16 cellular contexts compared by ENCODE assay signal in the genomic region with DNA sequence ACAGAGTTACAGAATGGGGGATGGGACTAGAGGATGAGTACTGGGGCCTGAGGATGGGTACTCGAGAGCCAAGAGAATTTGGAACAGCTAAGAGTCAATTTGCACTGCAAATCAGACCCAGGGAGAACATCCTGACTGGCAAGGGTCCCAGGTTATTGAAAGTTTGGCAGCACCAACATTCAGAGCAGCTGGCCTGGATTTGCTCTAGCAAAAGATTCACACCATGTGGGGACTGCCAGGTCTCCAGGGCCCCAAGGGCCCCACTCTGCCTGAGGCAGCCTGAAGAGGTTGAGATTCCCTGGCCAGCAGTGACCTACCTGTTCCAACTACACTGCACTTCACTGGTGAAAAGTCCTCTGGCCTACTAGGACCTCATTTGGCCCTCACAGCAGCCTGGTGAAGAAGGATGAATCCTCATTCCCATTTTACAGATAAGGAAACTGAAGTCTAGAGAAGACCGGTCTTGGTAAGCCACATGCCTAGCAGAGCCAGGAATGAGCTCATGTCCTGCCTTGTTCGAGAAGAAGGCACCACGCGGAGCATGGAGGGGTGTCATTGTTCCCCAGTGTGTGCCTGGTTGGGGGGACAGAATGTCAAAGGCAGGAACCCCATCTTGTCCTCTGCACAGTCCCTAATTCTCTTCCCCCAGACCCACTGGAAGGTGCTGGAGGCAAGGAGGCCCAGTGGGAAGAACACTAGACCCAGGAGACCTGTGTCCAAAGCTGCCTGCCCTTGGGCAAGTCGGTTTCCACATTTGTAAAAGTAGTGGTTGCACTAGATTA.
DNase-seq lines count a peak whose midpoint lies in the region; ATAC-seq and TF ChIP-seq lines count a peak whose summit lies in the region.
"Had no signal": no experiment of that assay in that cellular context is flagged by ENCODE, and none has a peak within 500 bp of the region (broad histone marks: within the 10 kb centered on the region; RNA-seq: fewer than 3 reads in every experiment).

No MANE protein-coding gene starts in this region.

- no peak for TF ChIP-seq CTCF in right atrium auricular region (IDR thresholded peaks at IDR 0.05)
- TF ChIP-seq CTCF in glutamatergic neuron (IDR thresholded peaks at IDR 0.05; ENCODE audit: partially characterized antibody, unreplicated experiment), result no peak
- no peak for TF ChIP-seq CTCF in WTC11 (IDR thresholded peaks at IDR 0.05)

- H3K36me3 ChIP-seq in right atrium auricular region, result peaks cover 3% of the 10 kb centered on the region
- H3K36me3 ChIP-seq: BLaER1 treated with 17β-estradiol and CSF1 and Interleukin-3, amounts not matched to agents 10 nM and 100 nM had no signal

- H3K27ac Mint-ChIP-seq in stimulated activated effector memory CD8-positive, alpha-beta T cell treated with anti-CD3 and anti-CD28 coated beads, Interleukin-12 subunit alpha, Interleukin-12 subunit beta, amount 100 ng/mL, for 72 hours, result no peak overlapping the region
- H3K27ac Mint-ChIP-seq in glutamatergic neuron (ENCODE audit: unreplicated experiment), result no peak overlapping the region
- H3K27ac Mint-ChIP-seq in WTC11, result no peak overlapping the region

- no peak overlapping the region for H3K4me3 ChIP-seq in right atrium auricular region
- H3K4me3 ChIP-seq: BLaER1 treated with 17β-estradiol and CSF1 and Interleukin-3, amounts not matched to agents 10 nM and 100 nM; K562 had no signal

- ATAC-seq in stimulated activated effector memory CD8-positive, alpha-beta T cell treated with anti-CD3 and anti-CD28 coated beads, Interleukin-12 subunit alpha, Interleukin-12 subunit beta, amount 100 ng/mL, for 72 hours, result peak; percentile 19
- no peak for ATAC-seq in HG02678 (IDR thresholded peaks at IDR 0.05; ENCODE audit: unreplicated experiment)
- no peak for ATAC-seq in WTC11
- ATAC-seq: K562 had no signal

- peak overlapping the region; percentile 67 for H3K27ac ChIP-seq in cingulate gyrus (ENCODE audit: low read depth, low read length)
- no peak overlapping the region for H3K27ac ChIP-seq in right atrium auricular region

- H3K9me3 ChIP-seq in right atrium auricular region, result no peaks in the 10 kb centered on the region

- DNase-seq in NCI-H1694 (lab: John Stamatoyannopoulos, UW), result peak; percentile 75
- DNase-seq in right atrium auricular region (ENCODE audit: low spot score), result peak; percentile 49
- peak in 1 of 2 donors; percentile 42 for DNase-seq in stimulated activated effector memory CD8-positive, alpha-beta T cell treated with anti-CD3 and anti-CD28 coated beads, Interleukin-12 subunit alpha, Interleukin-12 subunit beta, amount 100 ng/mL, for 72 hours (ENCODE audit: low spot score in 2 of 2)
- DNase-seq in activated CD4-positive, alpha-beta T cell treated with anti-CD3 and anti-CD28 coated beads for 48 hours, result no peak
- DNase-seq in glutamatergic neuron, result no peak
- no peak for DNase-seq in WTC11 (ENCODE audit: low spot score)
- DNase-seq: activated CD4-positive, alpha-beta T cell treated with anti-CD3 and anti-CD28 coated beads, Interleukin-2, amount 50 U/mL, for 4 hours; effector CD8-positive, alpha-beta T cell; GOT3; NCI-H1048; SW 1271; trophoblast cell had no signal

- H3K27me3 Mint-ChIP-seq in glutamatergic neuron (ENCODE audit: unreplicated experiment) (peaks cover 5% of the 10 kb centered on the region), WTC11 (ENCODE audit: low read depth) (no peaks in the 10 kb centered on the region; the same call in 1 of the 2 replicates)

- H3K4me1 Mint-ChIP-seq in stimulated activated effector memory CD8-positive, alpha-beta T cell treated with anti-CD3 and anti-CD28 coated beads, Interleukin-12 subunit alpha, Interleukin-12 subunit beta, amount 100 ng/mL, for 72 hours, result no peaks in the 10 kb centered on the region
- H3K4me1 Mint-ChIP-seq in glutamatergic neuron (ENCODE audit: low read depth, unreplicated experiment) (no peaks in the 10 kb centered on the region), WTC11 (peaks cover 6% of the 10 kb centered on the region)

- H3K4me1 ChIP-seq in right atrium auricular region, result peaks cover 0 to 15% of the 10 kb centered on the region in 2 donors

- H3K27me3 ChIP-seq in right atrium auricular region, result no peaks in the 10 kb centered on the region
- H3K27me3 ChIP-seq: BLaER1 treated with 17β-estradiol and CSF1 and Interleukin-3, amounts not matched to agents 10 nM and 100 nM had no signal

- H3K36me3 Mint-ChIP-seq in stimulated activated effector memory CD8-positive, alpha-beta T cell treated with anti-CD3 and anti-CD28 coated beads, Interleukin-12 subunit alpha, Interleukin-12 subunit beta, amount 100 ng/mL, for 72 hours, result no peaks in the 10 kb centered on the region
- no peaks in the 10 kb centered on the region for H3K36me3 Mint-ChIP-seq in glutamatergic neuron (ENCODE audit: unreplicated experiment)
- no peaks in the 10 kb centered on the region for H3K36me3 Mint-ChIP-seq in WTC11

- POLR2A ChIA-PET in WTC11 (lab: Charles Lee), result no interaction called here

- CTCF ChIA-PET in WTC11 (lab: Charles Lee), result interaction anchor here (1.3 to 1.5 kb wide), 2 partner anchors 12 kb away, joined by 3 to 4 read pairs; no protein-coding TSS in a partner anchor

- no peaks in the 10 kb centered on the region for H3K9me3 Mint-ChIP-seq in stimulated activated effector memory CD8-positive, alpha-beta T cell treated with anti-CD3 and anti-CD28 coated beads, Interleukin-12 subunit alpha, Interleukin-12 subunit beta, amount 100 ng/mL, for 72 hours
- H3K9me3 Mint-ChIP-seq in glutamatergic neuron (ENCODE audit: unreplicated experiment) (peaks cover 4% of the 10 kb centered on the region), WTC11 (peaks cover 15% of the 10 kb centered on the region)

- H3K4me3 Mint-ChIP-seq in stimulated activated effector memory CD8-positive, alpha-beta T cell treated with anti-CD3 and anti-CD28 coated beads, Interleukin-12 subunit alpha, Interleukin-12 subunit beta, amount 100 ng/mL, for 72 hours, result no peak overlapping the region
- H3K4me3 Mint-ChIP-seq in glutamatergic neuron (ENCODE audit: unreplicated experiment), result no peak overlapping the region
- no peak overlapping the region for H3K4me3 Mint-ChIP-seq in WTC11

TF ChIP-seq in WTC11, 78 proteins besides CTCF, POLR2A, EP300 and RAD21:
- TF ChIP-seq GRHL2 (CRISPR knock-in tag; IDR thresholded peaks at IDR 0.05; ENCODE audit: insufficient replicate concordance, severe bottlenecking) (no peak), CREB1 (CRISPR knock-in tag; IDR thresholded peaks at IDR 0.05) (no peak), ZNF263 (CRISPR knock-in tag; IDR thresholded peaks at IDR 0.05; ENCODE audit: low read depth) (no peak)
- TF ChIP-seq, protein P1, sequence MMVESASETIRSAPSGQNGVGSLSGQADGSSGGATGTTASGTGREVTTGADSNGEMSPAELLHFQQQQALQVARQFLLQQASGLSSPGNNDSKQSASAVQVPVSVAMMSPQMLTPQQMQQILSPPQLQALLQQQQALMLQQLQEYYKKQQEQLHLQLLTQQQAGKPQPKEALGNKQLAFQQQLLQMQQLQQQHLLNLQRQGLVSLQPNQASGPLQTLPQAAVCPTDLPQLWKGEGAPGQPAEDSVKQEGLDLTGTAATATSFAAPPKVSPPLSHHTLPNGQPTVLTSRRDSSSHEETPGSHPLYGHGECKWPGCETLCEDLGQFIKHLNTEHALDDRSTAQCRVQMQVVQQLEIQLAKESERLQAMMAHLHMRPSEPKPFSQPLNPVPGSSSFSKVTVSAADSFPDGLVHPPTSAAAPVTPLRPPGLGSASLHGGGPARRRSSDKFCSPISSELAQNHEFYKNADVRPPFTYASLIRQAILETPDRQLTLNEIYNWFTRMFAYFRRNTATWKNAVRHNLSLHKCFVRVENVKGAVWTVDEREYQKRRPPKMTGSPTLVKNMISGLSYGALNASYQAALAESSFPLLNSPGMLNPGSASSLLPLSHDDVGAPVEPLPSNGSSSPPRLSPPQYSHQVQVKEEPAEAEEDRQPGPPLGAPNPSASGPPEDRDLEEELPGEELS (CRISPR knock-in tag; IDR thresholded peaks at IDR 0.05), result no peak

Comparison
In these comparisons a context has a peak if more than half of its experiments do, and no peak if none do; other contexts are left out.
1. DNase-seq: peak in NCI-H1694 (single experiment) and right atrium auricular region (single experiment); none in activated CD4-positive, alpha-beta T cell treated with anti-CD3 and anti-CD28 coated beads for 48 hours (single experiment), glutamatergic neuron (single experiment) and WTC11 (single experiment).